In genomic region chr15:36501063-36501678, GRCh38 we compare ENCODE assay signal across 8 cellular contexts.
DNase-seq lines count a peak whose midpoint lies in the region; ATAC-seq and TF ChIP-seq lines count a peak whose summit lies in the region.

No MANE protein-coding gene starts in this region.

- TF ChIP-seq CTCF in WTC11 (IDR thresholded peaks at IDR 0.05), result peak; percentile 31; the same call in 1 of the 2 replicates

- peaks cover 28% of the 10 kb centered on the region for H3K4me1 Mint-ChIP-seq in WTC11

- no peaks in the 10 kb centered on the region for H3K36me3 Mint-ChIP-seq in WTC11

- POLR2A ChIA-PET in WTC11 (lab: Charles Lee), result no interaction called here

- H3K9me3 Mint-ChIP-seq in WTC11, result no peaks in the 10 kb centered on the region

- peak; percentile 85 for ATAC-seq in GM18519 (IDR thresholded peaks at IDR 0.05; ENCODE audit: low FRiP score, unreplicated experiment)
- peak; percentile 76 for ATAC-seq in HG03139 (IDR thresholded peaks at IDR 0.05; ENCODE audit: unreplicated experiment)
- peak; percentile 99 for ATAC-seq in WTC11

- DNase-seq in Ammon's horn (ENCODE audit: low spot score), result peak; percentile 93
- peak; percentile 86 for DNase-seq in NCI-H2171 treated with DMSO at 0.1 percent for 48 hours (lab: John Stamatoyannopoulos, UW)
- DNase-seq in WTC11 (ENCODE audit: low spot score), result peak; percentile 14
- peak in 28 of 42 donors; percentile 18 to 88 (median 60) for DNase-seq in head of caudate nucleus
- DNase-seq in pulmonary artery endothelial cell (ENCODE audit: low read depth, low spot score), result peak; percentile 29
- DNase-seq in stimulated activated CD4-positive, alpha-beta T cell treated with anti-CD3 and anti-CD28 coated beads, Interleukin-4, amount 100 ng/mL, for 1 hour, result no peak

- CTCF ChIA-PET in WTC11 (lab: Charles Lee), result interaction anchor here (0.6 to 1.7 kb wide), 12 partner anchors 10 to 750 kb away, joined by 3 to 6 read pairs (median 3); no protein-coding TSS in a partner anchor

- H3K27me3 Mint-ChIP-seq in WTC11 (ENCODE audit: low read depth), result no peaks in the 10 kb centered on the region

- intact Hi-C loops in head of caudate nucleus (cut with DNase I), result loop anchor here (5.0 kb wide), 1 partner anchor 381 kb away; no protein-coding TSS in a partner anchor

- no peak overlapping the region for H3K27ac Mint-ChIP-seq in WTC11

- H3K4me3 Mint-ChIP-seq in WTC11, result no peak overlapping the region

TF ChIP-seq in WTC11, 78 proteins besides CTCF, POLR2A, EP300 and RAD21:
- no peak for TF ChIP-seq STAT6 (CRISPR knock-in tag; conservative IDR thresholded peaks at IDR 0.05; ENCODE audit: low read depth)
- no peak for TF ChIP-seq ATF1 (CRISPR knock-in tag; IDR thresholded peaks at IDR 0.05)
- no peak for TF ChIP-seq TEAD1 (CRISPR knock-in tag; IDR thresholded peaks at IDR 0.05)
- TF ChIP-seq ZNF532 (CRISPR knock-in tag; IDR thresholded peaks at IDR 0.05; ENCODE audit: borderline replicate concordance), result no peak
- TF ChIP-seq GTF2I (CRISPR knock-in tag; conservative IDR thresholded peaks at IDR 0.05), result no peak
- no peak for TF ChIP-seq ZBTB21 (CRISPR knock-in tag; IDR thresholded peaks at IDR 0.05; ENCODE audit: borderline replicate concordance)
- TF ChIP-seq MLX (CRISPR knock-in tag; IDR thresholded peaks at IDR 0.05), result no peak
- TF ChIP-seq E2F1 (CRISPR knock-in tag; IDR thresholded peaks at IDR 0.05), result no peak
- TF ChIP-seq ATF3 (CRISPR knock-in tag; conservative IDR thresholded peaks at IDR 0.05), result no peak
- TF ChIP-seq CREB1 (CRISPR knock-in tag; IDR thresholded peaks at IDR 0.05), result no peak
